In genomic region chr4:186029731-186030421, GRCh38 we compare ENCODE assay signal across 8 cellular contexts. TPM values are rescaled to one million over a fixed set of nuclear protein-coding genes. Genes with fewer than 3 reads are reported as not detected.
DNase-seq lines count a peak whose midpoint lies in the region; ATAC-seq and TF ChIP-seq lines count a peak whose summit lies in the region.
"Had no signal": no experiment of that assay in that cellular context is flagged by ENCODE, and none has a peak within 500 bp of the region (broad histone marks: within the 10 kb centered on the region; RNA-seq: fewer than 3 reads in every experiment).

No MANE protein-coding gene starts in this region.

- no peaks in the 10 kb centered on the region for H3K36me3 ChIP-seq in lower lobe of right lung
- no peaks in the 10 kb centered on the region for H3K36me3 ChIP-seq in tibial nerve

- no peak for TF ChIP-seq POLR2A in tibial nerve (IDR thresholded peaks at IDR 0.05)

- intact Hi-C loops in lower lobe of right lung (cut with DNase I) = loop anchor here (10.0 kb wide), 1 partner anchor 385 kb away; no protein-coding TSS in a partner anchor

- H3K27ac ChIP-seq in lower lobe of right lung (peak overlapping the region; percentile 72), tibial nerve (peak overlapping the region; percentile 17 to 76 (median 46))

- ATAC-seq in lower lobe of right lung (peak; percentile 82 to 84), HG03139 (IDR thresholded peaks at IDR 0.05; ENCODE audit: unreplicated experiment) (no peak), HG02973 (IDR thresholded peaks at IDR 0.05; ENCODE audit: unreplicated experiment) (no peak)

- H3K9me3 ChIP-seq in lower lobe of right lung = no peaks in the 10 kb centered on the region
- peaks cover 0 to 4% (median 0%) of the 10 kb centered on the region in 4 donors for H3K9me3 ChIP-seq in tibial nerve

- TF ChIP-seq CTCF in lower lobe of right lung (IDR thresholded peaks at IDR 0.05) (no peak), tibial nerve (IDR thresholded peaks at IDR 0.05) (no peak)

- peak in 1 of 2 donors; percentile 54 for TF ChIP-seq EP300 in tibial nerve (IDR thresholded peaks at IDR 0.05)

- H3K4me3 ChIP-seq in lower lobe of right lung = peak overlapping the region; percentile 4
- H3K4me3 ChIP-seq in tibial nerve = peak overlapping the region in 1 of 4 donors; percentile 18

- 10 to 12% methylated on average over 11 of the region's 11 CpGs for whole genome bisulfite sequencing in tibial nerve, 2 donors

- peaks cover 38% of the 10 kb centered on the region for H3K4me1 ChIP-seq in lower lobe of right lung
- peaks cover 3 to 35% (median 12%) of the 10 kb centered on the region in 4 donors for H3K4me1 ChIP-seq in tibial nerve

- DNase-seq in NCI-H2081 treated with DMSO at 0.1 percent for 48 hours (lab: John Stamatoyannopoulos, UW) (peak; percentile 8), dermis blood vessel endothelial cell (peak; percentile 67), lower lobe of right lung (peak; percentile 67), tibial nerve (ENCODE audit: low spot score in 2 of 2) (peak; percentile 28 to 31), NCI-H226 (no peak)
- DNase-seq: NCI-H69 had no signal

- H3K27me3 ChIP-seq in lower lobe of right lung (ENCODE audit: low read depth) (no peaks in the 10 kb centered on the region), tibial nerve (no peaks in the 10 kb centered on the region)

RNA-seq across cellular contexts. Expression of gene TLR3, which starts 39.1 kb away (rescaled TPM):
- 2.4 and 7.1 TPM in 2 replicates for total RNA-seq in dermis blood vessel endothelial cell
- 26.8 TPM for total RNA-seq in lower lobe of right lung
- 10 to 100 TPM in 1 of 4 donors, 1 to 10 TPM in 3; 3.9 to 13.3 (median 6.0) TPM for total RNA-seq in tibial nerve

Comparison
In these comparisons a context has a peak if more than half of its experiments do, and no peak if none do; other contexts are left out.
1. ATAC-seq: peak in lower lobe of right lung (2 of 2); none in HG03139 (single experiment) and HG02973 (single experiment).